ENCODE assay signal across 9 cellular contexts in genomic region chr13:91406619-91407018, GRCh38. TPM values are rescaled to one million over a fixed set of nuclear protein-coding genes. Genes with fewer than 3 reads are reported as not detected.
A peak's percentile ranks its signal among the peaks of the same experiment; 100 is the strongest.
DNase-seq lines count a peak whose midpoint lies in the region; ATAC-seq and TF ChIP-seq lines count a peak whose summit lies in the region.
"Had no signal": no experiment of that assay in that cellular context is flagged by ENCODE, and none has a peak within 500 bp of the region (broad histone marks: within the 10 kb centered on the region; RNA-seq: fewer than 3 reads in every experiment).

No MANE protein-coding gene starts in this region.

- H3K4me3 ChIP-seq in astrocyte of the cerebellum (ENCODE audit: low read depth, low read length): no peak overlapping the region
- H3K4me3 ChIP-seq: BLaER1 had no signal

- in situ Hi-C loops in astrocyte of the cerebellum (cut with HindIII; ENCODE audit: low sequenced_read_pairs): no loop called here

- TF ChIP-seq CTCF in astrocyte of the cerebellum (IDR thresholded peaks at IDR 0.05; ENCODE audit: low read depth, low read length, missing control alignments): peak; percentile 62

- DNase-seq in NCI-H1417 (lab: John Stamatoyannopoulos, UW) (peak; percentile 27 to 71 (median 61)), NCI-H1417 treated with DMSO at 0.1 percent for 48 hours (lab: John Stamatoyannopoulos, UW) (no peak), NCI-H510A treated with DMSO at 0.1 percent for 48 hours (lab: John Stamatoyannopoulos, UW) (peak; percentile 47), astrocyte of the cerebellum (ENCODE audit: low read depth) (no peak), lung microvascular endothelial cell (ENCODE audit: low read depth in 2 of 2) (peak; percentile 46 to 56), cerebellum (ENCODE audit: low spot score) (no peak)

- ATAC-seq in GM19035 (IDR thresholded peaks at IDR 0.05; ENCODE audit: unreplicated experiment) (peak; percentile 77), HG03159 (IDR thresholded peaks at IDR 0.05; ENCODE audit: unreplicated experiment) (peak; percentile 72)

RNA-seq across cellular contexts. Expression of gene GPC5, which starts 8.2 kb away (rescaled TPM):
- total RNA-seq in lung microvascular endothelial cell: 0.79 and 1.1 TPM in 2 replicates
- 15.1 TPM for total RNA-seq in cerebellum

RNA-seq across cellular contexts. Expression of gene MIR17HG, which starts 59.1 kb away (rescaled TPM):
- total RNA-seq in lung microvascular endothelial cell: 4.8 and 14.3 TPM in 2 replicates
- total RNA-seq in cerebellum: 32.2 TPM

Comparison
In these comparisons a context has a peak if more than half of its experiments do, and no peak if none do; other contexts are left out.
1. DNase-seq: peak in NCI-H1417 (3 of 3), NCI-H510A treated with DMSO at 0.1 percent for 48 hours (single experiment) and lung microvascular endothelial cell (2 of 2); none in NCI-H1417 treated with DMSO at 0.1 percent for 48 hours (single experiment), astrocyte of the cerebellum (single experiment) and cerebellum (single experiment).